8 cellular contexts compared by ENCODE assay signal in the genomic region with DNA sequence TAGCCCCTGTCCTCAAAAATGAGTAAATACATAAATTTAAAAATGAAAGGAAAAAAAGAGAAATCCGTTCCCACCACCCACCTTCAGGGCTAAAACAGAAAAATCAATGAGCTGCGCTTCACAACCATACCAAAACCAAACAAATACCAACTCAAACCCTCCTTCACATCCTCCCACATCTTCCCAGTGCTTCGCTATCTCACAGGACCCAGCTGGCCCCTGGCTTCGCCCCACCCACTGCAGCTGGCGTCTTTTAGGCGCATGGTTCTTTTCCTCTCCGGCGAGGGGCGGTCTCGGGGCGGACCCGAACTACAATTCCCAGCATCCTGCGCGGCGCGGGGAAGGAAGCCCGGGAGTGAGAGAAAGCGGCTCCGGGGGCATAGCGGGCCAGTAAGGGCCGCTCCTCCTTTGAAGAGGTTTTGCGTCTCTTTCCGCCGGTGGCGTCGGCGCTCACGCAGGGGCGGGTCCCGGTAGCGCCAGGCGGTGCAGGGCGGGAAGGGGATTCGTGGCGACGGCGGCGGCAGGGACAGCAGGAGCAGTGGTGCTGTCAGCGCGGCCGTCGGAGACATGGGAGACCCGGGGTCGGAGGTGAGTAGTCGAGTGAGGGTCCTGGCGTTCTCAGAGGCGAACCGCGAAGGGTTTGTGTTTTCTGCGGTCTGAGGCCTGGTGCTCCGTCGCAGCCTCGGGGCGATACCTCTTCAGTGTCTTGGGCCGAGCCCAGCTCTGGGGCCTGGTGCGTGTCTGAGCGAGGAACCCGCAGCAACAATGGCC. TPM values are rescaled to one million over a fixed set of nuclear protein-coding genes. Genes with fewer than 3 reads are reported as not detected.
DNase-seq lines count a peak whose midpoint lies in the region; ATAC-seq, FAIRE-seq and TF ChIP-seq lines count a peak whose summit lies in the region.

A gene with protein sequence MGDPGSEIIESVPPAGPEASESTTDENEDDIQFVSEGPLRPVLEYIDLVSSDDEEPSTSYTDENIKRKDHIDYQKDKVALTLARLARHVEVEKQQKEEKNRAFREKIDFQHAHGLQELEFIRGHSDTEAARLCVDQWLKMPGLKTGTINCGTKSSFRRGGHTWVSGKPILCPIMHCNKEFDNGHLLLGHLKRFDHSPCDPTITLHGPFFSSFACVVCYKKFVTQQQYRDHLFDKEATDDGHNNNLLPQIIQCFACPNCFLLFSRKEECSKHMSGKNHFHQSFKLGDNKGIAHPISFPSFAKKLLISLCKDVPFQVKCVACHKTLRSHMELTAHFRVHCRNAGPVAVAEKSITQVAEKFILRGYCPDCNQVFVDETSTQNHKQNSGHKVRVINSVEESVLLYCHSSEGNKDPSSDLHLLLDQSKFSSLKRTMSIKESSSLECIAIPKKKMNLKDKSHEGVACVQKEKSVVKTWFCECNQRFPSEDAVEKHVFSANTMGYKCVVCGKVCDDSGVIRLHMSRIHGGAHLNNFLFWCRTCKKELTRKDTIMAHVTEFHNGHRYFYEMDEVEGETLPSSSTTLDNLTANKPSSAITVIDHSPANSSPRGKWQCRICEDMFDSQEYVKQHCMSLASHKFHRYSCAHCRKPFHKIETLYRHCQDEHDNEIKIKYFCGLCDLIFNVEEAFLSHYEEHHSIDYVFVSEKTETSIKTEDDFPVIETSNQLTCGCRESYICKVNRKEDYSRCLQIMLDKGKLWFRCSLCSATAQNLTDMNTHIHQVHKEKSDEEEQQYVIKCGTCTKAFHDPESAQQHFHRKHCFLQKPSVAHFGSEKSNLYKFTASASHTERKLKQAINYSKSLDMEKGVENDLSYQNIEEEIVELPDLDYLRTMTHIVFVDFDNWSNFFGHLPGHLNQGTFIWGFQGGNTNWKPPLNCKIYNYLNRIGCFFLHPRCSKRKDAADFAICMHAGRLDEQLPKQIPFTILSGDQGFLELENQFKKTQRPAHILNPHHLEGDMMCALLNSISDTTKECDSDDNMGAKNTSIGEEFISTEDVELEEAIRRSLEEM (plus strand): TSS at position 502 of the 771 bp plus-strand sequence. CDS start 66 bp downstream, at position 568.

- no peaks in the 10 kb centered on the region for H3K36me3 ChIP-seq in kidney (ENCODE audit: control insufficient read depth in 1 of 2, insufficient read depth in 2 of 2, low read length in 2 of 2)

- H3K27me3 Mint-ChIP-seq in chondrocyte (ENCODE audit: low read depth): no peaks in the 10 kb centered on the region

- peak within 1 kb of the TSS; percentile 93 for H3K27ac Mint-ChIP-seq in chondrocyte (ENCODE audit: unreplicated experiment)

- FAIRE-seq in kidney (lab: Jason Lieb, UNC): peak; percentile 76

- TF ChIP-seq CTCF in chondrocyte (IDR thresholded peaks at IDR 0.05) (peak; percentile 37), kidney (IDR thresholded peaks at IDR 0.05; ENCODE audit: borderline replicate concordance, extremely low read depth, insufficient read depth) (no peak)

- peak within 1 kb of the TSS in 1 of 2 donors; percentile 36 for H3K9ac ChIP-seq in kidney (ENCODE audit: low read length in 2 of 2)

- no peaks in the 10 kb centered on the region for H3K9me3 ChIP-seq in kidney (ENCODE audit: control insufficient read depth in 1 of 2, low read length in 2 of 2)

- peaks cover 4% of the 10 kb centered on the region for H3K36me3 Mint-ChIP-seq in chondrocyte (ENCODE audit: low read depth)

- peaks cover 4 to 11% of the 10 kb centered on the region in 2 donors for H3K4me1 ChIP-seq in kidney (ENCODE audit: control insufficient read depth in 1 of 2, insufficient read depth in 1 of 2, low read depth in 1 of 2, low read length in 2 of 2)

- peak within 1 kb of the TSS; percentile 83 for H3K4me3 Mint-ChIP-seq in chondrocyte (ENCODE audit: unreplicated experiment)

- no peaks in the 10 kb centered on the region for H3K9me3 Mint-ChIP-seq in chondrocyte (ENCODE audit: low read depth)

- intact Hi-C loops in kidney (cut with DNase I): no loop called here

- DNase-seq in AG20443 (ENCODE audit: low spot score) (peak; percentile 98), NCI-H510A (lab: John Stamatoyannopoulos, UW) (peak; percentile 100), chondrocyte (ENCODE audit: low spot score) (peak; percentile 98), kidney (peak; percentile 99)
- DNase-seq in activated CD4-positive, alpha-beta T cell treated with anti-CD3 and anti-CD28 coated beads for 1 hour: peak; percentile 94
- DNase-seq in stimulated activated CD4-positive, alpha-beta T cell treated with anti-CD3 and anti-CD28 coated beads, Interleukin-15, amount 100 ng/mL, for 24 hours: peak; percentile 99

- H3K27ac ChIP-seq in kidney (ENCODE audit: low read depth in 2 of 2, low read length in 2 of 2): peak within 1 kb of the TSS; percentile 59 to 69

- H3K4me1 Mint-ChIP-seq in chondrocyte (ENCODE audit: low read depth): peaks cover 43% of the 10 kb centered on the region

- peak; percentile 96 for ATAC-seq in HG03432 (IDR thresholded peaks at IDR 0.05; ENCODE audit: unreplicated experiment)

- TF ChIP-seq POLR2A in GM19099 (IDR thresholded peaks at IDR 0.05; ENCODE audit: extremely low read depth, insufficient read length, low read depth): peak; percentile 72

- H3K4me3 ChIP-seq in kidney (ENCODE audit: low read length in 2 of 2): peak within 1 kb of the TSS; percentile 76 to 82

RNA-seq across cellular contexts. Expression of the gene that starts here (rescaled TPM):
- total RNA-seq in chondrocyte: 45.4 to 60.7 TPM (median 45.5 TPM) in 3 replicates
- total RNA-seq in kidney: 55.0 TPM
- polyA plus RNA-seq in kidney (ENCODE audit: insufficient read depth, low read depth, low replicate concordance): 7.8 TPM

Comparison
In these comparisons a context has a peak if more than half of its experiments do, and no peak if none do; other contexts are left out.
1. Peak in every context shown above with its lines: DNase-seq, ATAC-seq, H3K4me3 ChIP-seq and H3K27ac ChIP-seq.